In the genomic region with DNA sequence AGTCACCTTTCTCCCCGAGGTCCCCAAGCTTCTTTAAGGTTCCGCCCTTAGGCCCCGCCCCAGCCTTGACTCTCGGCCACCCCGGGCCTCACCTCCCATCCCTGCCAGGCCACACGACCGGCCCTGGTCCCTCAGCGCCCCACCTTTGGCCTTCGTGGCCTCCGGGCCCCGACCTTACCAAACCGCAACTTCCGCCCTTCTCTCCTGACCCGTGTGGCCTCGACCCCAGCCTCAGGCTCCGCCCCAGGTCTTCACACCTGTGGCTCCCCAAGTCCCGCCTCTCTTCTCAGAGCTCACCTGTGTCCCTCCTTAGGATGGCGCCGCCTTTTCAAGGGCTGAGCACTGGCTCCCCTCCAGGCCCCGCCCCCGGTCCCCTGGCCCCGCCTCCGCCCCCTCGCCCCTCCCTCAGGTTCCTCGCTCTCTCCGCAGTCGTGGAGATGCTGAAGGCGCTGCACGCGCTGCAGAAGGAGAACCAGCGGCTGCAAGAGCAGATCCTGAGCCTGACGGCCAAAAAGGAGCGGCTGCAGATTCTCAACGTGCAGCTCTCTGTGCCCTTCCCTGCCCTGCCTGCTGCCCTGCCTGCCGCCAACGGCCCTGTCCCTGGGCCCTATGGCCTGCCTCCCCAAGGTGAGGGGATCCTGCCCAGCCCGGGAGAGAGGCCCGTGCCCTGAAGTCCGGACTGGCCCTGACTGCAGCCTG, we compare ENCODE assay signal across 22 cellular contexts. TPM values are rescaled to one million over a fixed set of nuclear protein-coding genes. Genes with fewer than 3 reads are reported as not detected.
DNase-seq lines count a peak whose midpoint lies in the region; ATAC-seq and TF ChIP-seq lines count a peak whose summit lies in the region.
"Had no signal": no experiment of that assay in that cellular context is flagged by ENCODE, and none has a peak within 500 bp of the region (broad histone marks: within the 10 kb centered on the region; RNA-seq: fewer than 3 reads in every experiment).

No MANE protein-coding gene starts in this region.

- no peak overlapping the region for H4K12ac ChIP-seq in trophoblast cell (ENCODE audit: low read depth, low read length)

- H3K27me3 ChIP-seq in HUES48 (ENCODE audit: control insufficient read depth, insufficient read depth, low read length) (peaks cover 13% of the 10 kb centered on the region), iPS-15b (ENCODE audit: control insufficient read depth, insufficient read depth, low read length) (peaks cover 26% of the 10 kb centered on the region), trophoblast cell (ENCODE audit: insufficient read depth, low read length) (no peaks in the 10 kb centered on the region)
- no peaks in the 10 kb centered on the region for H3K27me3 ChIP-seq in CD8-positive, alpha-beta T cell (ENCODE audit: insufficient read depth, low read length)
- H3K27me3 ChIP-seq: breast epithelium, dorsolateral prefrontal cortex, esophagus muscularis mucosa, right atrium auricular region, uterus had no signal

- peaks cover 17% of the 10 kb centered on the region for H3K4me1 ChIP-seq in HUES48 (ENCODE audit: control insufficient read depth, insufficient read depth, low read length)
- H3K4me1 ChIP-seq in iPS-15b (ENCODE audit: control insufficient read depth, insufficient read depth, low read length), result peaks cover 16% of the 10 kb centered on the region
- peaks cover 8 to 12% of the 10 kb centered on the region in 2 experiments for H3K4me1 ChIP-seq in trophoblast cell (ENCODE audit: control insufficient read depth in 1 of 2, insufficient read depth in 2 of 2, low read length in 2 of 2)
- H3K4me1 ChIP-seq in CD8-positive, alpha-beta T cell (ENCODE audit: insufficient read depth, low read length), result peaks cover 16% of the 10 kb centered on the region
- H3K4me1 ChIP-seq: breast epithelium, uterus had no signal

- H3K18ac ChIP-seq in trophoblast cell (ENCODE audit: low read length), result no peak overlapping the region

- H3K4me1 Mint-ChIP-seq in activated CD4-positive, alpha-beta T cell treated with anti-CD3 and anti-CD28 coated beads, Interleukin-2, amount 10 ng/mL, durations not matched to agents 24 days and 14 days, result peaks cover 24% of the 10 kb centered on the region
- H3K4me1 Mint-ChIP-seq in CD8-positive, alpha-beta T cell (ENCODE audit: low read depth), result peaks cover 37% of the 10 kb centered on the region

- intact Hi-C loops in activated CD4-positive, alpha-beta T cell treated with anti-CD3 and anti-CD28 coated beads, Interleukin-2, amount 10 ng/mL, durations not matched to agents 24 days and 14 days (cut with micrococcal nuclease), result no loop called here
- intact Hi-C loops in CD8-positive, alpha-beta T cell (cut with DNase I, micrococcal nuclease), result no loop called here

- no peak overlapping the region for H3K27ac Mint-ChIP-seq in activated CD4-positive, alpha-beta T cell treated with anti-CD3 and anti-CD28 coated beads, Interleukin-2, amount 10 ng/mL, durations not matched to agents 24 days and 14 days
- no peak overlapping the region for H3K27ac Mint-ChIP-seq in CD8-positive, alpha-beta T cell

- H3K36me3 ChIP-seq in HUES48 (ENCODE audit: control insufficient read depth, insufficient read depth, low read length), result no peaks in the 10 kb centered on the region
- no peaks in the 10 kb centered on the region for H3K36me3 ChIP-seq in iPS-15b (ENCODE audit: control insufficient read depth, insufficient read depth, low read length)
- peaks cover 31 to 43% of the 10 kb centered on the region in 2 experiments for H3K36me3 ChIP-seq in trophoblast cell (ENCODE audit: control insufficient read depth in 1 of 2, insufficient read depth in 2 of 2, low read length in 2 of 2)
- peaks cover 50% of the 10 kb centered on the region for H3K36me3 ChIP-seq in CD8-positive, alpha-beta T cell (ENCODE audit: insufficient read depth, low read length)
- H3K36me3 ChIP-seq: uterus had no signal

- ATAC-seq in GM21381 (IDR thresholded peaks at IDR 0.05; ENCODE audit: unreplicated experiment), result no peak
- ATAC-seq in CD8-positive, alpha-beta T cell, result no peak

- H2BK120ac ChIP-seq in trophoblast cell (ENCODE audit: insufficient read depth, low read length, poor library complexity), result no peak overlapping the region

- peak overlapping the region; percentile 8 for H2BK12ac ChIP-seq in trophoblast cell (ENCODE audit: low read length)

- CTCF ChIA-PET in CD8-positive, alpha-beta T cell (lab: Charles Lee), result interaction anchor here (1.4 to 3.7 kb wide), 3 partner anchors 11 to 43 kb away, joined by 5 to 12 read pairs (median 7); no protein-coding TSS in a partner anchor

- H2BK5ac ChIP-seq in trophoblast cell (ENCODE audit: low read depth, low read length, poor library complexity), result no peak overlapping the region

- no peaks in the 10 kb centered on the region for H3K9me3 Mint-ChIP-seq in activated CD4-positive, alpha-beta T cell treated with anti-CD3 and anti-CD28 coated beads, Interleukin-2, amount 10 ng/mL, durations not matched to agents 24 days and 14 days
- H3K9me3 Mint-ChIP-seq in CD8-positive, alpha-beta T cell, result no peaks in the 10 kb centered on the region

- DNase-seq in activated CD4-positive, alpha-beta T cell treated with anti-CD3 and anti-CD28 coated beads, Interleukin-2, amount 10 ng/mL, durations not matched to agents 24 days and 14 days, result peak; percentile 56
- DNase-seq in activated CD4-positive, alpha-beta T cell treated with anti-CD3 and anti-CD28 coated beads for 4 hours, result no peak
- DNase-seq in trophoblast cell (no peak), dermis blood vessel endothelial cell (no peak)
- DNase-seq in CD8-positive, alpha-beta T cell, result no peak
- DNase-seq: activated CD4-positive, CD25-positive, alpha-beta regulatory T cell treated with anti-CD3 and anti-CD28 coated beads, Interleukin-2, amount 50 U/mL, for 72 hours; dorsolateral prefrontal cortex; EL; KG1; NCI-H2081 treated with DMSO at 0.1 percent for 48 hours; NCI-H526 treated with DMSO at 0.1 percent for 48 hours; occipital lobe; SIG-M5; T-helper 9 cell; uterus had no signal

- peaks cover 60% of the 10 kb centered on the region for H3K36me3 Mint-ChIP-seq in activated CD4-positive, alpha-beta T cell treated with anti-CD3 and anti-CD28 coated beads, Interleukin-2, amount 10 ng/mL, durations not matched to agents 24 days and 14 days (ENCODE audit: low read depth)
- peaks cover 75% of the 10 kb centered on the region for H3K36me3 Mint-ChIP-seq in CD8-positive, alpha-beta T cell

- no CpG with 5 or more reads among the region's 39 CpGs for WGBS in trophoblast cell (ENCODE audit: extremely low coverage, insufficient coverage, insufficient read length)

- H3K4me3 ChIP-seq in HUES48 (ENCODE audit: low read depth, low read length) (peak overlapping the region; percentile 47; the same call in 1 of the 2 replicates), iPS-15b (ENCODE audit: low read depth, low read length) (peak overlapping the region; percentile 53), trophoblast cell (ENCODE audit: low read depth, low read length) (no peak overlapping the region)
- no peak overlapping the region for H3K4me3 ChIP-seq in CD8-positive, alpha-beta T cell (ENCODE audit: low read depth, low read length)
- H3K4me3 ChIP-seq: breast epithelium, dorsolateral prefrontal cortex, esophagus muscularis mucosa, right atrium auricular region, uterus had no signal

- no peaks in the 10 kb centered on the region for H3K9me3 ChIP-seq in HUES48 (ENCODE audit: control insufficient read depth, insufficient read depth, low read length)
- H3K9me3 ChIP-seq in iPS-15b (ENCODE audit: control insufficient read depth, insufficient read depth, low read length), result no peaks in the 10 kb centered on the region
- H3K9me3 ChIP-seq in trophoblast cell (ENCODE audit: insufficient read depth, low read depth, low read length), result peaks cover 1% of the 10 kb centered on the region
- no peaks in the 10 kb centered on the region for H3K9me3 ChIP-seq in CD8-positive, alpha-beta T cell (ENCODE audit: low read length)
- H3K9me3 ChIP-seq: breast epithelium, esophagus muscularis mucosa, right atrium auricular region, uterus had no signal

- H2AK5ac ChIP-seq in trophoblast cell (ENCODE audit: low read length), result peak overlapping the region; percentile 12

- no peaks in the 10 kb centered on the region for H3K79me2 ChIP-seq in trophoblast cell (ENCODE audit: control insufficient read depth, insufficient read depth, low read length, poor library complexity)

- no peak overlapping the region for H3K14ac ChIP-seq in trophoblast cell (ENCODE audit: low read length)

- H3K27me3 Mint-ChIP-seq in activated CD4-positive, alpha-beta T cell treated with anti-CD3 and anti-CD28 coated beads, Interleukin-2, amount 10 ng/mL, durations not matched to agents 24 days and 14 days, result no peaks in the 10 kb centered on the region
- no peaks in the 10 kb centered on the region for H3K27me3 Mint-ChIP-seq in CD8-positive, alpha-beta T cell (ENCODE audit: low read depth)
- H3K27me3 Mint-ChIP-seq: activated naive CD8-positive, alpha-beta T cell had no signal

- H3K4me2 ChIP-seq in trophoblast cell (ENCODE audit: low read length), result peak overlapping the region; percentile 66

- no peak overlapping the region for H3K4me3 Mint-ChIP-seq in activated CD4-positive, alpha-beta T cell treated with anti-CD3 and anti-CD28 coated beads, Interleukin-2, amount 10 ng/mL, durations not matched to agents 24 days and 14 days
- H3K4me3 Mint-ChIP-seq in CD8-positive, alpha-beta T cell, result no peak overlapping the region
- H3K4me3 Mint-ChIP-seq: activated naive CD8-positive, alpha-beta T cell had no signal

- peaks cover 3% of the 10 kb centered on the region for H3K79me1 ChIP-seq in trophoblast cell (ENCODE audit: low read length)

- no peak overlapping the region for H2AFZ ChIP-seq in trophoblast cell (ENCODE audit: insufficient read depth, low read length, poor library complexity)

- no peak for TF ChIP-seq CTCF in CD8-positive, alpha-beta T cell (IDR thresholded peaks at IDR 0.05)

- no peak overlapping the region for H3K9ac ChIP-seq in HUES48 (ENCODE audit: low read depth, low read length)
- no peak overlapping the region for H3K9ac ChIP-seq in iPS-15b (ENCODE audit: low read depth, low read length)
- H3K9ac ChIP-seq in trophoblast cell (ENCODE audit: low read length), result no peak overlapping the region

- H4K91ac ChIP-seq in trophoblast cell (ENCODE audit: low read depth, low read length), result peak overlapping the region; percentile 45

- POLR2A ChIA-PET in CD8-positive, alpha-beta T cell (lab: Charles Lee), result interaction anchor here (2.7 to 2.9 kb wide), 2 partner anchors 8 to 13 kb away, joined by 13 to 17 read pairs; no protein-coding TSS in a partner anchor

- H3K27ac ChIP-seq in HUES48 (ENCODE audit: low read depth, low read length) (no peak overlapping the region), trophoblast cell (ENCODE audit: low read depth, low read length) (no peak overlapping the region)
- no peak overlapping the region for H3K27ac ChIP-seq in CD8-positive, alpha-beta T cell (ENCODE audit: low read depth, low read length)
- H3K27ac ChIP-seq: right atrium auricular region, uterus had no signal

- no peak overlapping the region for H3K23ac ChIP-seq in trophoblast cell (ENCODE audit: low read length)

- no peak overlapping the region for H3K4ac ChIP-seq in trophoblast cell (ENCODE audit: low read depth, low read length)

- peak overlapping the region; percentile 79 for H4K8ac ChIP-seq in trophoblast cell (ENCODE audit: low read depth, low read length)

RNA-seq across cellular contexts. Expression of a gene that starts 10.0 kb away (rescaled TPM):
- 44.0 and 46.7 TPM in 2 replicates for total RNA-seq in activated CD4-positive, alpha-beta T cell treated with anti-CD3 and anti-CD28 coated beads, Interleukin-2, amount 10 ng/mL, durations not matched to agents 24 days and 14 days
- 7.1 and 7.8 TPM in 2 replicates for polyA plus RNA-seq in trophoblast cell (2013)
- total RNA-seq in dermis blood vessel endothelial cell, result 1.7 and 3.4 TPM in 2 replicates
- total RNA-seq in CD8-positive, alpha-beta T cell, result 1 to 10 TPM; 3.5 to 5.7 TPM

RNA-seq across cellular contexts. Expression of a gene that starts 15.0 kb away (rescaled TPM):
- total RNA-seq in activated CD4-positive, alpha-beta T cell treated with anti-CD3 and anti-CD28 coated beads, Interleukin-2, amount 10 ng/mL, durations not matched to agents 24 days and 14 days, result 243 and 248 TPM in 2 replicates
- 15.3 and 16.2 TPM in 2 replicates for polyA plus RNA-seq in trophoblast cell (2013)
- total RNA-seq in dermis blood vessel endothelial cell, result 23.9 and 25.9 TPM in 2 replicates
- 100 to 1,000 TPM; 313 to 316 TPM for total RNA-seq in CD8-positive, alpha-beta T cell

RNA-seq across cellular contexts. Expression of a gene that starts 28.0 kb away (rescaled TPM):
- total RNA-seq in activated CD4-positive, alpha-beta T cell treated with anti-CD3 and anti-CD28 coated beads, Interleukin-2, amount 10 ng/mL, durations not matched to agents 24 days and 14 days, result 4.7 and 5.5 TPM in 2 replicates
- 42.2 and 42.5 TPM in 2 replicates for polyA plus RNA-seq in trophoblast cell (2013)
- total RNA-seq in dermis blood vessel endothelial cell, result 2.4 and 7.8 TPM in 2 replicates
- total RNA-seq in CD8-positive, alpha-beta T cell, result not detected

RNA-seq across cellular contexts. Expression of a gene that starts 32.4 kb away (rescaled TPM):
- total RNA-seq in activated CD4-positive, alpha-beta T cell treated with anti-CD3 and anti-CD28 coated beads, Interleukin-2, amount 10 ng/mL, durations not matched to agents 24 days and 14 days, result 356 and 358 TPM in 2 replicates
- 299 and 301 TPM in 2 replicates for polyA plus RNA-seq in trophoblast cell (2013)
- 188 and 348 TPM in 2 replicates for total RNA-seq in dermis blood vessel endothelial cell
- total RNA-seq in CD8-positive, alpha-beta T cell, result 10 to 100 TPM; 53.6 to 64.2 TPM

RNA-seq across cellular contexts. Expression of a gene that starts 45.3 kb away (rescaled TPM):
- total RNA-seq in activated CD4-positive, alpha-beta T cell treated with anti-CD3 and anti-CD28 coated beads, Interleukin-2, amount 10 ng/mL, durations not matched to agents 24 days and 14 days, result 52.1 and 54.9 TPM in 2 replicates
- polyA plus RNA-seq in trophoblast cell (2013), result 1.8 TPM in 2 replicates
- total RNA-seq in dermis blood vessel endothelial cell, result 0.65 and 1.2 TPM in 2 replicates
- under 1 TPM; 0.89 to 0.98 TPM for total RNA-seq in CD8-positive, alpha-beta T cell

Comparison
In these comparisons a context has a peak if more than half of its experiments do, and no peak if none do; other contexts are left out.
1. H3K4me3 ChIP-seq: peak in HUES48 (single experiment) and iPS-15b (single experiment); none in trophoblast cell (single experiment) and CD8-positive, alpha-beta T cell (single experiment).